In the genomic region with DNA sequence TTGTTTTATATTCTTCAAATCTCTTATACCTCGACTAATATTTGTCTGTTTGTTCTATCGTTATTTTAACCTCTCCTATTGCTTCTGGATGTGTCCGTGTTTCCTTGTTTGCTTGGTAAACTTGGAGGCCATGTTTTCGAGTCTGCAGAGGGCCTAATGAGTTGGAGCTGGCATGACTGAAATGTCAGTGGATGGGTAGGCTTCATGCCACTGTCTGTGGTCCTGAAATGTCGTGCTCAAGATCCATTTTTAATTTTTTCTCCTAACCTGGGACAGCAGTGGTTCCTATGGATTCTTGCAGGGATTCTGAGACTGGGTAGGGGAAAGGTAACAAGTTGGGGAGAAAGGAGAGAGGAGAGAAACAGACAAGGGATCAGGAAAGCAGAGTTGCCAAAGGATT, we compare ENCODE assay signal across 2 cellular contexts.
TF ChIP-seq lines count a peak whose summit lies in the region.

No MANE protein-coding gene starts in this region.

TF ChIP-seq in A549, 52 proteins besides CTCF, POLR2A, EP300 and RAD21:
- TF ChIP-seq REST (IDR thresholded peaks at IDR 0.05): peak; percentile 73
- no peak for TF ChIP-seq JUN (IDR thresholded peaks at IDR 0.05)

TF ChIP-seq in Ishikawa, 13 proteins besides CTCF, POLR2A, EP300 and RAD21 (continued from another document):
- TF ChIP-seq REST (IDR thresholded peaks at IDR 0.05; ENCODE audit: low read depth): peak; percentile 87
- TF ChIP-seq YY1 (IDR thresholded peaks at IDR 0.05; ENCODE audit: low read depth): 0 out of 2 replicates have a peak, but pooled peaks have one; percentile 14
